ENCODE assay signal across 8 cellular contexts in the genomic region with DNA sequence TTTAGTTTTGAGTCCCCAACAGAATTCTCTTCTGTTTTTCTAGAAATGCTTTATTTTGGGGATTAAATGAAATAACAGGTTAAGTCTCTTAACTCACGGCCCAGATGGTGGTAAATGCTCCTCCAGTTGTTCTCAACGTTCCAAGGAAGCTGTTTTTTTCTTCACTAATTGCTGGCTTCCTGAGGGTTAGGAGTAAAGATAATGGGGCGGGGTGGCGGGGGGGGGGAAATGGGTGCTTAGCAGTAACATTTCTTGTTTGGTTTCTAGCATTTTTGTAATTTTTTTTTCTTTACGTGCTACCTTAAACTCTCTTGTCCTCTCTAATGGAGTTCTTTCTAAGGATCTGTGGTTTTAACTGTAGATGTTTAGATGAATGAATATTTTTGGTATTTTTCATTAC. TPM values are rescaled to one million over a fixed set of nuclear protein-coding genes. Genes with fewer than 3 reads are reported as not detected.
DNase-seq lines count a peak whose midpoint lies in the region; ATAC-seq and TF ChIP-seq lines count a peak whose summit lies in the region.

No MANE protein-coding gene starts in this region.

- H3K36me3 ChIP-seq in BLaER1 treated with 17β-estradiol and CSF1 and Interleukin-3, amounts not matched to agents 10 nM and 100 nM: peaks cover 49 to 66% (median 62%) of the 10 kb centered on the region in 11 experiments
- H3K36me3 ChIP-seq in MG63 (peaks cover 69% of the 10 kb centered on the region), colonic mucosa (peaks cover 14% of the 10 kb centered on the region)

- H3K9me3 ChIP-seq in BLaER1 treated with 17β-estradiol and CSF1 and Interleukin-3, amounts not matched to agents 10 nM and 100 nM (replicated peaks in 1 of 11): peaks cover 0 to 6% (median 0%) of the 10 kb centered on the region in 11 experiments; a peak in 2 of 22 replicates
- H3K9me3 ChIP-seq in MG63 (no peaks in the 10 kb centered on the region), colonic mucosa (no peaks in the 10 kb centered on the region)

- H3K4me1 ChIP-seq in BLaER1 treated with 17β-estradiol and CSF1 and Interleukin-3, amounts not matched to agents 10 nM and 100 nM: peaks cover 54 to 67% (median 61%) of the 10 kb centered on the region in 10 experiments
- H3K4me1 ChIP-seq in colonic mucosa: peaks cover 5% of the 10 kb centered on the region

- no peak for DNase-seq in MG63
- no peak for DNase-seq in colonic mucosa
- no peak for DNase-seq in naive B cell
- DNase-seq in activated gamma-delta T cell treated with Interleukin-2 at 50 U/mL for 16 hours: no peak
- DNase-seq in T1000 (lab: John Stamatoyannopoulos, UW): no peak
- no peak for DNase-seq in NCI-H1694 treated with DMSO at 0.1 percent for 48 hours (lab: John Stamatoyannopoulos, UW)

- H3K27me3 Mint-ChIP-seq in naive B cell: no peaks in the 10 kb centered on the region

- peaks cover 0 to 4% (median 0%) of the 10 kb centered on the region in 7 donors for H3K9me3 Mint-ChIP-seq in naive B cell

- no peaks in the 10 kb centered on the region for H3K27me3 ChIP-seq in BLaER1 treated with 17β-estradiol and CSF1 and Interleukin-3, amounts not matched to agents 10 nM and 100 nM
- H3K27me3 ChIP-seq in MG63 (no peaks in the 10 kb centered on the region), colonic mucosa (no peaks in the 10 kb centered on the region)

- H3K27ac ChIP-seq in BLaER1 treated with 17β-estradiol and CSF1 and Interleukin-3, amounts not matched to agents 10 nM and 100 nM: peak overlapping the region in 10 of 11 experiments; percentile 97 to 100 (median 98); a peak in 21 of 22 replicates
- H3K27ac ChIP-seq in colonic mucosa: peak overlapping the region; percentile 97

- H3K4me3 Mint-ChIP-seq in naive B cell: peak overlapping the region; percentile 83 to 100 (median 96)

- no peak for TF ChIP-seq CTCF in colonic mucosa (IDR thresholded peaks at IDR 0.05)

- H3K4me3 ChIP-seq in BLaER1 treated with 17β-estradiol and CSF1 and Interleukin-3, amounts not matched to agents 10 nM and 100 nM: peak overlapping the region; percentile 63 to 99 (median 88)
- H3K4me3 ChIP-seq in MG63: peak overlapping the region; percentile 83
- peak overlapping the region; percentile 49 for H3K4me3 ChIP-seq in colonic mucosa

- H3K27ac Mint-ChIP-seq in naive B cell: peak overlapping the region; percentile 54 to 100 (median 91)

- intact Hi-C loops in colonic mucosa (cut with DNase I): no loop called here

- H3K4me2 ChIP-seq in BLaER1 treated with 17β-estradiol and CSF1 and Interleukin-3, amounts not matched to agents 10 nM and 100 nM: peak overlapping the region; percentile 94 to 99 (median 96)

- H4K20me1 ChIP-seq in BLaER1 treated with 17β-estradiol and CSF1 and Interleukin-3, amounts not matched to agents 10 nM and 100 nM: peaks cover 66 to 71% (median 69%) of the 10 kb centered on the region in 11 experiments

- H3K4me1 Mint-ChIP-seq in naive B cell: peaks cover 51 to 62% (median 53%) of the 10 kb centered on the region in 3 donors

- peaks cover 41 to 45% of the 10 kb centered on the region in 2 donors for H3K36me3 Mint-ChIP-seq in naive B cell

- ATAC-seq in naive B cell (ENCODE audit: low read depth in 2 of 2) (no peak), GM19463 (IDR thresholded peaks at IDR 0.05; ENCODE audit: unreplicated experiment) (no peak)

- H3K9ac ChIP-seq in BLaER1 treated with 17β-estradiol and CSF1 and Interleukin-3, amounts not matched to agents 10 nM and 100 nM: peak overlapping the region; percentile 93 to 99 (median 98)
- H3K9ac ChIP-seq in colonic mucosa (ENCODE audit: low read depth in 2 of 2, low read length in 2 of 2): peak overlapping the region in 1 of 2 donors; percentile 100

RNA-seq across cellular contexts. Expression of a gene that starts 2.2 kb away (rescaled TPM):
- total RNA-seq in MG63 (2014; rRNA removed; shearing (Covaris generic); ENCODE audit: low replicate concordance): 168 and 271 TPM in 2 replicates
- 100 to 1,000 TPM; 252 to 372 TPM for total RNA-seq in colonic mucosa
- polyA plus RNA-seq in naive B cell (ENCODE audit: low read depth in 6 of 6): 100 to 1,000 TPM; 246 to 396 (median 285) TPM

RNA-seq across cellular contexts. Expression of a gene that starts 49.1 kb away (rescaled TPM):
- total RNA-seq in MG63 (2014; rRNA removed; shearing (Covaris generic); ENCODE audit: low replicate concordance): 13.8 and 17.3 TPM in 2 replicates
- 10 to 100 TPM; 55.9 to 83.4 TPM for total RNA-seq in colonic mucosa
- 10 to 100 TPM; 16.8 to 57.7 (median 36.3) TPM for polyA plus RNA-seq in naive B cell (ENCODE audit: low read depth in 6 of 6)
